Comparison of ENCODE assay signal across 21 cellular contexts in genomic region chr4:123876640-123877039, GRCh38.
DNase-seq lines count a peak whose midpoint lies in the region; ATAC-seq and TF ChIP-seq lines count a peak whose summit lies in the region.
"Had no signal": no experiment of that assay in that cellular context is flagged by ENCODE, and none has a peak within 500 bp of the region (broad histone marks: within the 10 kb centered on the region; RNA-seq: fewer than 3 reads in every experiment).

No MANE protein-coding gene starts in this region.

- peaks cover 10% of the 10 kb centered on the region for H3K9me3 ChIP-seq in SJCRH30 (replicated peaks)

- DNase-seq in COR-L47 (lab: John Stamatoyannopoulos, UW) (peak; percentile 14), SJCRH30 (peak; percentile 55 to 92), left ventricle myocardium superior (no peak), osteocyte (ENCODE audit: extremely low spot score, unreplicated experiment) (no peak), HEK293T (ENCODE audit: extremely low spot score) (no peak), ecto neural progenitor cell (ENCODE audit: low spot score) (no peak)
- DNase-seq: activated CD4-positive, alpha-beta memory T cell treated with anti-CD3 and anti-CD28 coated beads for 36 hours; activated CD4-positive, CD25-positive, alpha-beta regulatory T cell; activated effector memory CD4-positive, alpha-beta T cell treated with anti-CD3 and anti-CD28 coated beads, Interleukin-2, amount 50 U/mL, for 16 hours; activated naive CD8-positive, alpha-beta T cell treated with anti-CD3 and anti-CD28 coated beads, Interleukin-2, amount 10 ng/mL, durations not matched to agents 7 days and 5 days; effector CD8-positive, alpha-beta T cell; erythroblast; foreskin melanocyte; NCI-H446 treated with DMSO at 0.1 percent for 48 hours; PC-9; SIG-M5; stimulated activated naive CD8-positive, alpha-beta T cell treated with anti-CD3 and anti-CD28 coated beads, Interleukin-15, Interleukin-2, amounts not matched to agents 100 U/mL and 50 U/mL, for 24 hours had no signal

- no peak overlapping the region for H3K4me3 Mint-ChIP-seq in osteocyte (ENCODE audit: unreplicated experiment)
- H3K4me3 Mint-ChIP-seq: activated CD4-positive, alpha-beta memory T cell treated with anti-CD3 and anti-CD28 coated beads for 36 hours; activated naive CD8-positive, alpha-beta T cell treated with anti-CD3 and anti-CD28 coated beads, Interleukin-2, amount 10 ng/mL, durations not matched to agents 7 days and 5 days had no signal

- no peaks in the 10 kb centered on the region for H3K27me3 ChIP-seq in SJCRH30

- peaks cover 34% of the 10 kb centered on the region for H3K4me1 ChIP-seq in SJCRH30

- H3K27me3 Mint-ChIP-seq in osteocyte (ENCODE audit: unreplicated experiment), result no peaks in the 10 kb centered on the region
- H3K27me3 Mint-ChIP-seq: activated CD4-positive, alpha-beta memory T cell treated with anti-CD3 and anti-CD28 coated beads for 36 hours had no signal

- H3K27ac ChIP-seq in SJCRH30, result peak overlapping the region; percentile 85
- H3K27ac ChIP-seq: PC-9 had no signal

- CTCF ChIA-PET in HEK293T (lab: Yijun Ruan, JAX), result no interaction called here

- H3K4me1 Mint-ChIP-seq in osteocyte (ENCODE audit: unreplicated experiment), result peaks cover 21% of the 10 kb centered on the region
- H3K4me1 Mint-ChIP-seq: activated naive CD8-positive, alpha-beta T cell treated with anti-CD3 and anti-CD28 coated beads, Interleukin-2, amount 10 ng/mL, durations not matched to agents 7 days and 5 days had no signal

- H3K4me3 ChIP-seq in SJCRH30, result no peak overlapping the region
- H3K4me3 ChIP-seq: lung, PC-9 had no signal

- H3K36me3 ChIP-seq in SJCRH30, result no peaks in the 10 kb centered on the region

- ATAC-seq in left ventricle myocardium superior (peak; percentile 54), GM18498 (IDR thresholded peaks at IDR 0.05; ENCODE audit: unreplicated experiment) (no peak), GM18861 (IDR thresholded peaks at IDR 0.05; ENCODE audit: unreplicated experiment) (no peak)
- ATAC-seq: HCT116; stimulated activated naive CD8-positive, alpha-beta T cell treated with anti-CD3 and anti-CD28 coated beads, Interleukin-15, Interleukin-2, amounts not matched to agents 100 U/mL and 50 U/mL, for 24 hours had no signal

- POLR2A ChIA-PET in HEK293T (lab: Yijun Ruan, JAX), result no interaction called here

- intact Hi-C loops in left ventricle myocardium superior (cut with micrococcal nuclease), result no loop called here

- no peak for TF ChIP-seq CTCF in osteocyte (IDR thresholded peaks at IDR 0.05)

- H3K27ac Mint-ChIP-seq in osteocyte (ENCODE audit: unreplicated experiment), result peak overlapping the region; percentile 23
- H3K27ac Mint-ChIP-seq: activated CD4-positive, alpha-beta memory T cell treated with anti-CD3 and anti-CD28 coated beads for 36 hours; activated naive CD8-positive, alpha-beta T cell treated with anti-CD3 and anti-CD28 coated beads, Interleukin-2, amount 10 ng/mL, durations not matched to agents 7 days and 5 days had no signal

- no peaks in the 10 kb centered on the region for H3K36me3 Mint-ChIP-seq in osteocyte (ENCODE audit: unreplicated experiment)
- H3K36me3 Mint-ChIP-seq: activated CD4-positive, alpha-beta memory T cell treated with anti-CD3 and anti-CD28 coated beads for 36 hours; activated naive CD8-positive, alpha-beta T cell treated with anti-CD3 and anti-CD28 coated beads, Interleukin-2, amount 10 ng/mL, durations not matched to agents 7 days and 5 days had no signal

- peaks cover 13% of the 10 kb centered on the region for H3K9me3 Mint-ChIP-seq in osteocyte (ENCODE audit: unreplicated experiment)
- H3K9me3 Mint-ChIP-seq: activated CD4-positive, alpha-beta memory T cell treated with anti-CD3 and anti-CD28 coated beads for 36 hours; activated naive CD8-positive, alpha-beta T cell treated with anti-CD3 and anti-CD28 coated beads, Interleukin-2, amount 10 ng/mL, durations not matched to agents 7 days and 5 days had no signal

TF ChIP-seq in HEK293T, 16 proteins besides CTCF, POLR2A, EP300 and RAD21:
- TF ChIP-seq SUZ12 (IDR thresholded peaks at IDR 0.05) (no peak), L3MBTL2 (conservative IDR thresholded peaks at IDR 0.05) (no peak), ELF4 (IDR thresholded peaks at IDR 0.05) (no peak), SP1 (IDR thresholded peaks at IDR 0.05) (no peak), FOXM1 (IDR thresholded peaks at IDR 0.05; ENCODE audit: borderline replicate concordance) (no peak), CTBP1 (IDR thresholded peaks at IDR 0.05; ENCODE audit: borderline replicate concordance) (no peak), ARNT (IDR thresholded peaks at IDR 0.05) (no peak), TARDBP (IDR thresholded peaks at IDR 0.05) (no peak), HDGF (IDR thresholded peaks at IDR 0.05; ENCODE audit: borderline replicate concordance) (no peak), LEF1 (IDR thresholded peaks at IDR 0.05; ENCODE audit: borderline replicate concordance) (no peak), PKNOX1 (IDR thresholded peaks at IDR 0.05) (no peak), FOXK2 (IDR thresholded peaks at IDR 0.05) (no peak), FOXA1 (IDR thresholded peaks at IDR 0.05) (no peak), ZNF384 (IDR thresholded peaks at IDR 0.05) (no peak), NFRKB (IDR thresholded peaks at IDR 0.05) (no peak), BHLHE40 (IDR thresholded peaks at IDR 0.05; ENCODE audit: borderline replicate concordance) (no peak)

Comparison
In these comparisons a context has a peak if more than half of its experiments do, and no peak if none do; other contexts are left out.
1. DNase-seq: peak in COR-L47 (single experiment) and SJCRH30 (2 of 2); none in left ventricle myocardium superior (single experiment), osteocyte (single experiment), HEK293T (single experiment) and ecto neural progenitor cell (single experiment).